18 cellular contexts compared by ENCODE assay signal in genomic region chr1:198267056-198267455, GRCh38.
A peak's percentile ranks its signal among the peaks of the same experiment; 100 is the strongest.
DNase-seq lines count a peak whose midpoint lies in the region; ATAC-seq, FAIRE-seq and TF ChIP-seq lines count a peak whose summit lies in the region.
"Had no signal": no experiment of that assay in that cellular context is flagged by ENCODE, and none has a peak within 500 bp of the region (broad histone marks: within the 10 kb centered on the region; RNA-seq: fewer than 3 reads in every experiment).

No MANE protein-coding gene starts in this region.

- peaks cover 10% of the 10 kb centered on the region for H3K36me3 Mint-ChIP-seq in astrocyte (ENCODE audit: low read depth, unreplicated experiment)

- no peaks in the 10 kb centered on the region for H3K27me3 Mint-ChIP-seq in astrocyte (ENCODE audit: low read depth, unreplicated experiment)
- H3K27me3 Mint-ChIP-seq: CD4-positive, alpha-beta memory T cell had no signal

- POLR2A ChIA-PET in SK-N-SH (lab: Yijun Ruan, JAX), result no interaction called here

- no peaks in the 10 kb centered on the region for H3K9me3 ChIP-seq in SK-N-SH
- no peaks in the 10 kb centered on the region for H3K9me3 ChIP-seq in left ventricle myocardium inferior (replicated peaks)
- H3K9me3 ChIP-seq in right cardiac atrium (ENCODE audit: control insufficient read depth, low read length), result no peaks in the 10 kb centered on the region
- H3K9me3 ChIP-seq in astrocyte (ENCODE audit: insufficient read depth, low read depth, low read length), result no peaks in the 10 kb centered on the region
- no peaks in the 10 kb centered on the region for H3K9me3 ChIP-seq in osteoblast (ENCODE audit: low read depth, low read length)
- H3K9me3 ChIP-seq: A549, BLaER1, HAP-1 had no signal

- CTCF ChIA-PET in SK-N-SH (lab: Yijun Ruan, JAX), result no interaction called here

- H3K9ac ChIP-seq in SK-N-SH (no peak overlapping the region), astrocyte (ENCODE audit: low read length) (no peak overlapping the region)
- H3K9ac ChIP-seq: BLaER1 had no signal

- H3K4me2 ChIP-seq in SK-N-SH (no peak overlapping the region), astrocyte (ENCODE audit: low read length) (no peak overlapping the region), osteoblast (ENCODE audit: insufficient read depth, low read length) (no peak overlapping the region)
- H3K4me2 ChIP-seq: A549, BLaER1 had no signal

- intact Hi-C loops in left ventricle myocardium inferior (cut with micrococcal nuclease), result no loop called here
- intact Hi-C loops in right cardiac atrium (cut with DNase I), result loop anchor here in 1 of 4 donors (10.0 kb wide), 1 partner anchor 102 kb away; no protein-coding TSS in a partner anchor

- H2AFZ ChIP-seq in SK-N-SH (ENCODE audit: low read depth) (no peak overlapping the region), astrocyte (ENCODE audit: low read depth, low read length) (no peak overlapping the region), osteoblast (ENCODE audit: low read length) (no peak overlapping the region)

- H3K27me3 ChIP-seq in SK-N-SH (ENCODE audit: insufficient read depth) (no peaks in the 10 kb centered on the region), left ventricle myocardium inferior (ENCODE audit: low read depth) (no peaks in the 10 kb centered on the region), right cardiac atrium (ENCODE audit: control insufficient read depth, insufficient read depth) (no peaks in the 10 kb centered on the region), astrocyte (ENCODE audit: insufficient read depth, low read length) (no peaks in the 10 kb centered on the region), osteoblast (ENCODE audit: insufficient read depth, low read length) (no peaks in the 10 kb centered on the region)
- H3K27me3 ChIP-seq: BLaER1 had no signal

- H3K27ac ChIP-seq in SK-N-SH (ENCODE audit: low read depth in 2 of 2, low read length in 1 of 2), result peak overlapping the region; percentile 85 to 93; a peak in 3 of 4 replicates
- H3K27ac ChIP-seq in left ventricle myocardium inferior (replicated peaks), result peak overlapping the region; percentile 88
- no peak overlapping the region for H3K27ac ChIP-seq in right cardiac atrium (ENCODE audit: low read length)
- peak overlapping the region; percentile 94 for H3K27ac ChIP-seq in astrocyte (ENCODE audit: low read depth, low read length)
- peak overlapping the region; percentile 90 for H3K27ac ChIP-seq in osteoblast (ENCODE audit: low read depth, low read length)
- H3K27ac ChIP-seq: 22Rv1, BLaER1 had no signal

- no peak overlapping the region for H3K4me3 Mint-ChIP-seq in astrocyte (ENCODE audit: unreplicated experiment)
- H3K4me3 Mint-ChIP-seq: CD14-positive monocyte; CD4-positive, alpha-beta memory T cell had no signal

- peaks cover 92% of the 10 kb centered on the region for H3K79me2 ChIP-seq in SK-N-SH (ENCODE audit: insufficient read depth)
- peaks cover 59% of the 10 kb centered on the region for H3K79me2 ChIP-seq in astrocyte (ENCODE audit: insufficient read depth, low read length)
- H3K79me2 ChIP-seq in osteoblast (ENCODE audit: insufficient read depth, low read length), result peaks cover 72% of the 10 kb centered on the region

- no peaks in the 10 kb centered on the region for H3K9me3 Mint-ChIP-seq in astrocyte (ENCODE audit: unreplicated experiment)
- H3K9me3 Mint-ChIP-seq: CD14-positive monocyte; CD4-positive, alpha-beta memory T cell had no signal

- TF ChIP-seq RAD21 in SK-N-SH (IDR thresholded peaks at IDR 0.05; ENCODE audit: low read length), result no peak

- peaks cover 11% of the 10 kb centered on the region for H3K4me1 Mint-ChIP-seq in astrocyte (ENCODE audit: low read depth, unreplicated experiment)
- H3K4me1 Mint-ChIP-seq: CD14-positive monocyte had no signal

- no peak overlapping the region for H3K27ac Mint-ChIP-seq in astrocyte (ENCODE audit: unreplicated experiment)
- H3K27ac Mint-ChIP-seq: CD14-positive monocyte; CD4-positive, alpha-beta memory T cell had no signal

- DNase-seq in SK-N-SH (no peak), left ventricle myocardium inferior (no peak), right cardiac atrium (no peak), astrocyte (ENCODE audit: low read depth) (no peak), osteoblast (ENCODE audit: insufficient read length, low spot score, missing footprints) (no peak), kidney tubule cell (ENCODE audit: low spot score) (no peak)
- DNase-seq in stimulated activated CD4-positive, alpha-beta T cell treated with anti-CD3 and anti-CD28 coated beads, Interleukin-4, amount 100 ng/mL, for 24 hours, result no peak
- DNase-seq: CD4-positive, alpha-beta memory T cell; DMS153; DMS79; GDM1 had no signal

- H4K20me1 ChIP-seq in SK-N-SH (ENCODE audit: insufficient read depth), result no peaks in the 10 kb centered on the region
- H4K20me1 ChIP-seq in astrocyte (ENCODE audit: insufficient read depth, low read length), result no peaks in the 10 kb centered on the region
- H4K20me1 ChIP-seq in osteoblast (ENCODE audit: insufficient read depth, low read length), result peaks cover 2% of the 10 kb centered on the region

- no peaks in the 10 kb centered on the region for H3K9me2 ChIP-seq in SK-N-SH

- H3K4me1 ChIP-seq in SK-N-SH (ENCODE audit: control insufficient read depth in 1 of 2, insufficient read depth in 2 of 2, low read depth in 1 of 2, low read length in 1 of 2), result peaks cover 19 to 41% of the 10 kb centered on the region in 2 experiments; a peak in 3 of 4 replicates
- H3K4me1 ChIP-seq in left ventricle myocardium inferior, result peaks cover 89% of the 10 kb centered on the region
- peaks cover 4% of the 10 kb centered on the region for H3K4me1 ChIP-seq in right cardiac atrium (ENCODE audit: control insufficient read depth, insufficient read depth, low read length)
- peaks cover 42% of the 10 kb centered on the region for H3K4me1 ChIP-seq in astrocyte (ENCODE audit: insufficient read depth, low read length)
- H3K4me1 ChIP-seq in osteoblast (ENCODE audit: insufficient read depth, low read length), result peaks cover 49% of the 10 kb centered on the region
- H3K4me1 ChIP-seq: BLaER1, HAP-1 had no signal

- TF ChIP-seq EP300 in SK-N-SH (IDR thresholded peaks at IDR 0.05; ENCODE audit: borderline replicate concordance in 1 of 2, low read depth in 1 of 2, low read length in 1 of 2), result no peak

- peaks cover 83% of the 10 kb centered on the region for H3F3A ChIP-seq in SK-N-SH (replicated peaks; ENCODE audit: insufficient read depth)

- H3K4me3 ChIP-seq in SK-N-SH (ENCODE audit: low read depth in 2 of 2, low read length in 1 of 2) (no peak overlapping the region), left ventricle myocardium inferior (no peak overlapping the region), right cardiac atrium (ENCODE audit: low read length) (no peak overlapping the region), astrocyte (ENCODE audit: insufficient read depth, low read depth, low read length) (no peak overlapping the region), osteoblast (ENCODE audit: insufficient read depth, low read length) (no peak overlapping the region)
- H3K4me3 ChIP-seq: A549, BLaER1, HAP-1 had no signal

- ATAC-seq in SK-N-SH treated with all-trans-retinoic acid at 6 μM for 48 hours (no peak), right cardiac atrium (no peak)

- TF ChIP-seq CTCF in SK-N-SH (IDR thresholded peaks at IDR 0.05) (no peak), left ventricle myocardium inferior (IDR thresholded peaks at IDR 0.05; ENCODE audit: borderline replicate concordance) (no peak), astrocyte (IDR thresholded peaks at IDR 0.05; ENCODE audit: insufficient read depth, low read depth, low read length) (no peak), osteoblast (IDR thresholded peaks at IDR 0.05; ENCODE audit: extremely low read depth, low read depth, low read length) (no peak)

- peaks cover 49 to 55% of the 10 kb centered on the region in 2 experiments for H3K36me3 ChIP-seq in SK-N-SH (replicated peaks in 1 of 2; ENCODE audit: control insufficient read depth in 1 of 2, insufficient read depth in 2 of 2, low read length in 1 of 2)
- no peaks in the 10 kb centered on the region for H3K36me3 ChIP-seq in left ventricle myocardium inferior
- H3K36me3 ChIP-seq in astrocyte (ENCODE audit: insufficient read depth, low read length), result peaks cover 12% of the 10 kb centered on the region
- peaks cover 42% of the 10 kb centered on the region for H3K36me3 ChIP-seq in osteoblast (ENCODE audit: insufficient read depth, low read length)
- H3K36me3 ChIP-seq: HAP-1 had no signal

- FAIRE-seq in astrocyte (lab: Jason Lieb, UNC), result no peak
- FAIRE-seq: A549, H1 had no signal

TF ChIP-seq in SK-N-SH, 30 proteins besides CTCF, POLR2A, EP300 and RAD21 (continues in another document):
- TF ChIP-seq NRF1 (IDR thresholded peaks at IDR 0.05; ENCODE audit: low read depth, low read length) (no peak), RXRA (IDR thresholded peaks at IDR 0.05; ENCODE audit: borderline replicate concordance, low read depth) (no peak), CHD2 (IDR thresholded peaks at IDR 0.05; ENCODE audit: low read length, partially characterized antibody) (no peak), MEF2A (IDR thresholded peaks at IDR 0.05; ENCODE audit: borderline replicate concordance, low read depth) (no peak), POLR2AphosphoS5 (IDR thresholded peaks at IDR 0.05; ENCODE audit: low read depth, low read length) (no peak)

TF ChIP-seq in SK-N-SH treated with all-trans-retinoic acid at 6 μM for 48 hours, 23 proteins besides CTCF, POLR2A, EP300 and RAD21:
- TF ChIP-seq TOX (CRISPR knock-in tag; IDR thresholded peaks at IDR 0.05; ENCODE audit: borderline replicate concordance), result no peak
- TF ChIP-seq ARNTL (CRISPR knock-in tag; IDR thresholded peaks at IDR 0.05; ENCODE audit: borderline replicate concordance, low read depth), result no peak
- TF ChIP-seq GLIS3 (CRISPR knock-in tag; IDR thresholded peaks at IDR 0.05), result no peak
